ENCODE assay signal across 22 cellular contexts in genomic region chr14:34128665-34129064, GRCh38.
"Had no signal": no experiment of that assay in that cellular context is flagged by ENCODE, and none has a peak within 500 bp of the region (broad histone marks: within the 10 kb centered on the region; RNA-seq: fewer than 3 reads in every experiment).

No MANE protein-coding gene starts in this region.

- H3K36me3 Mint-ChIP-seq: activated CD8-positive, alpha-beta memory T cell treated with anti-CD3 and anti-CD28 coated beads, Interleukin-2, amount 10 ng/mL, durations not matched to agents 7 days and 5 days; activated naive CD4-positive, alpha-beta T cell treated with anti-CD3 and anti-CD28 coated beads, Interleukin-2, amount 50 U/mL, for 72 hours; brain; naive thymus-derived CD8-positive, alpha-beta T cell; stimulated activated memory B cell treated with anti-CD40 and anti-IgM and Interleukin-4, amounts not matched to agents 10 μg/mL and 1 μg/mL and 100 μg/mL, for 72 hours; T-cell had no signal

- H3K36me3 ChIP-seq: lower lobe of right lung, ovary, right lobe of liver, upper lobe of left lung had no signal

- H3K4me1 Mint-ChIP-seq: activated CD4-positive, alpha-beta T cell treated with anti-CD3 and anti-CD28 coated beads, Interleukin-2, amount 10 ng/mL, durations not matched to agents 7 days and 5 days; activated CD8-positive, alpha-beta memory T cell treated with anti-CD3 and anti-CD28 coated beads, Interleukin-2, amount 10 ng/mL, durations not matched to agents 7 days and 5 days; stimulated activated memory B cell treated with anti-CD40 and anti-IgM and Interleukin-4, amounts not matched to agents 10 μg/mL and 1 μg/mL and 100 μg/mL, for 72 hours; T-cell had no signal

- H3K4me3 ChIP-seq: lower lobe of right lung, ovary, right lobe of liver, smooth muscle cell, upper lobe of left lung had no signal

- H3K27me3 Mint-ChIP-seq: activated CD8-positive, alpha-beta memory T cell treated with anti-CD3 and anti-CD28 coated beads, Interleukin-2, amount 10 ng/mL, durations not matched to agents 7 days and 5 days; brain; stimulated activated memory B cell treated with anti-CD40 and anti-IgM and Interleukin-4, amounts not matched to agents 10 μg/mL and 1 μg/mL and 100 μg/mL, for 72 hours had no signal

- H3K27ac Mint-ChIP-seq: activated CD4-positive, alpha-beta T cell treated with anti-CD3 and anti-CD28 coated beads, Interleukin-2, amount 10 ng/mL, durations not matched to agents 7 days and 5 days; activated CD8-positive, alpha-beta memory T cell treated with anti-CD3 and anti-CD28 coated beads, Interleukin-2, amount 10 ng/mL, durations not matched to agents 7 days and 5 days; activated CD8-positive, alpha-beta T cell treated with anti-CD3 and anti-CD28 coated beads for 36 hours; activated naive CD4-positive, alpha-beta T cell treated with anti-CD3 and anti-CD28 coated beads, Interleukin-2, amount 50 U/mL, for 72 hours; dendritic cell treated with granulocyte-macrophage colony-stimulating factor and Interleukin-4, amounts not matched to agents 40 ng/mL and 50 ng/mL, for 4 days; stimulated activated memory B cell treated with anti-CD40 and anti-IgM and Interleukin-4, amounts not matched to agents 10 μg/mL and 1 μg/mL and 100 μg/mL, for 72 hours; T-cell; T-helper 2 cell treated with Interferon-gamma antibody and Interleukin-4, amounts not matched to agents 5 μg/mL and 100 μg/mL, for 36 hours had no signal

- H3K4me1 ChIP-seq: foreskin keratinocyte, lower lobe of right lung, right lobe of liver had no signal

- DNase-seq: activated CD4-positive, alpha-beta T cell treated with anti-CD3 and anti-CD28 coated beads, Interleukin-2, amount 10 ng/mL, durations not matched to agents 7 days and 5 days; activated CD8-positive, alpha-beta memory T cell treated with anti-CD3 and anti-CD28 coated beads, Interleukin-2, amount 10 ng/mL, durations not matched to agents 7 days and 5 days; activated CD8-positive, alpha-beta T cell treated with anti-CD3 and anti-CD28 coated beads for 36 hours; caudate nucleus; effector CD8-positive, alpha-beta T cell; foreskin keratinocyte; lower lobe of right lung; mesendoderm; naive thymus-derived CD8-positive, alpha-beta T cell; ovary; right lobe of liver; stimulated activated CD4-positive, alpha-beta T cell treated with anti-CD3 and anti-CD28 coated beads, Interleukin-15, amount 100 ng/mL, for 24 hours; T-cell; upper lobe of left lung had no signal

- H3K9me3 ChIP-seq: lower lobe of right lung, ovary, right lobe of liver, upper lobe of left lung had no signal

- H3K4me2 ChIP-seq: smooth muscle cell had no signal

- H3K27ac ChIP-seq: foreskin keratinocyte, lower lobe of right lung, ovary, right lobe of liver, upper lobe of left lung, VCaP had no signal

- ATAC-seq: activated CD4-positive, CD25-positive, alpha-beta regulatory T cell treated with anti-CD3 and anti-CD28 coated beads, Interleukin-2, amount 50 U/mL, for 24 hours; activated CD8-positive, alpha-beta memory T cell treated with anti-CD3 and anti-CD28 coated beads, Interleukin-2, amount 10 ng/mL, durations not matched to agents 7 days and 5 days; activated CD8-positive, alpha-beta T cell treated with anti-CD3 and anti-CD28 coated beads for 36 hours; activated naive CD4-positive, alpha-beta T cell treated with anti-CD3 and anti-CD28 coated beads, Interleukin-2, amount 50 U/mL, for 72 hours; foreskin keratinocyte; lower lobe of right lung; naive thymus-derived CD8-positive, alpha-beta T cell; right lobe of liver; stimulated activated memory B cell treated with anti-CD40 and anti-IgM and Interleukin-4, amounts not matched to agents 10 μg/mL and 1 μg/mL and 100 μg/mL, for 72 hours; T-cell had no signal

- H3K9me3 Mint-ChIP-seq: activated CD4-positive, alpha-beta T cell treated with anti-CD3 and anti-CD28 coated beads, Interleukin-2, amount 10 ng/mL, durations not matched to agents 7 days and 5 days; activated CD8-positive, alpha-beta T cell treated with anti-CD3 and anti-CD28 coated beads for 36 hours; activated naive CD4-positive, alpha-beta T cell treated with anti-CD3 and anti-CD28 coated beads, Interleukin-2, amount 50 U/mL, for 72 hours; brain; dendritic cell treated with granulocyte-macrophage colony-stimulating factor and Interleukin-4, amounts not matched to agents 40 ng/mL and 50 ng/mL, for 4 days; naive thymus-derived CD8-positive, alpha-beta T cell; T-cell; T-helper 2 cell treated with Interferon-gamma antibody and Interleukin-4, amounts not matched to agents 5 μg/mL and 100 μg/mL, for 36 hours had no signal

- H3K4me3 Mint-ChIP-seq: activated CD4-positive, alpha-beta T cell treated with anti-CD3 and anti-CD28 coated beads, Interleukin-2, amount 10 ng/mL, durations not matched to agents 7 days and 5 days; activated CD8-positive, alpha-beta memory T cell treated with anti-CD3 and anti-CD28 coated beads, Interleukin-2, amount 10 ng/mL, durations not matched to agents 7 days and 5 days; activated CD8-positive, alpha-beta T cell treated with anti-CD3 and anti-CD28 coated beads for 36 hours; brain; dendritic cell treated with granulocyte-macrophage colony-stimulating factor and Interleukin-4, amounts not matched to agents 40 ng/mL and 50 ng/mL, for 4 days; naive thymus-derived CD8-positive, alpha-beta T cell; stimulated activated memory B cell treated with anti-CD40 and anti-IgM and Interleukin-4, amounts not matched to agents 10 μg/mL and 1 μg/mL and 100 μg/mL, for 72 hours; T-cell; T-helper 2 cell treated with Interferon-gamma antibody and Interleukin-4, amounts not matched to agents 5 μg/mL and 100 μg/mL, for 36 hours had no signal

- H3K27me3 ChIP-seq: foreskin keratinocyte, ovary, right lobe of liver, upper lobe of left lung had no signal
